In the genomic region with DNA sequence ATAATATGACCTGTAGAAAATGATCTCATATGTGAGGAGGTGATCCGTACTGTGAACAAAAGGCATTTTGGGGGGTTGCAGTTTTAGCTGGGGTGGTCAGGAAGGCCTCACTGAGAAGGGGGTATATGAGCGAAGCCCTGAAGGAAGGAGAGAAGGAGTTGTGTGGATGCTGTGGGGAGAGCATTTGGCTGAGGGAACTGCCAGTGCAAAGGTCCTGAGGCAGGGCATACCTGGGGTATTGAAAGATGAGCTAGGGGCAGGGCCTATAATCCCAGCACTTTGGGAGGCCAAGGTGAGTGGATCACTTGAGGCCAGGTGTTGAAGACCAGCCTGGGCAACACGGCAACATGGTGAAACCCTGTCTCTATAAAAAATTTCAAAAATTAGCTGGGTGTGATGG, we compare ENCODE assay signal across 22 cellular contexts. TPM values are rescaled to one million over a fixed set of nuclear protein-coding genes. Genes with fewer than 3 reads are reported as not detected.
DNase-seq lines count a peak whose midpoint lies in the region; ATAC-seq, FAIRE-seq and TF ChIP-seq lines count a peak whose summit lies in the region.
"Had no signal": no experiment of that assay in that cellular context is flagged by ENCODE, and none has a peak within 500 bp of the region (broad histone marks: within the 10 kb centered on the region; RNA-seq: fewer than 3 reads in every experiment).

No MANE protein-coding gene starts in this region.

- no peak for FAIRE-seq in K562 (lab: Jason Lieb, UNC)
- FAIRE-seq: A204.1, GM12878 had no signal

- WGBS in K562 (ENCODE audit: insufficient coverage, low coverage, missing lambda C conversion rate), result 61% methylated on average over 3 of the region's 3 CpGs
- 69 to 75% methylated on average over 3 of the region's 3 CpGs for WGBS in testis, 2 donors

- H3K4me3 ChIP-seq in Caco-2 (ENCODE audit: low read depth, low read length) (no peak overlapping the region), K562 (no peak overlapping the region), ascending aorta (no peak overlapping the region), testis (no peak overlapping the region)
- H3K4me3 ChIP-seq: BLaER1 treated with 17β-estradiol and CSF1 and Interleukin-3, amounts not matched to agents 10 nM and 100 nM; GM12878; GM23248; SJSA1 had no signal

- BruUV-seq in Caco-2 (replicated peaks; lab: Mats Ljungman, UMichigan), result no TSS peak
- no TSS peak for BruUV-seq in K562 (replicated peaks; lab: Mats Ljungman, UMichigan)

- H3K9ac ChIP-seq in K562 (ENCODE audit: insufficient read depth in 1 of 2, low read depth in 2 of 2, low read length in 2 of 2), result no peak overlapping the region
- H3K9ac ChIP-seq: BLaER1 treated with 17β-estradiol and CSF1 and Interleukin-3, amounts not matched to agents 10 nM and 100 nM; GM23248 had no signal

- H3K27me3 Mint-ChIP-seq in Caco-2 (ENCODE audit: insufficient read depth, unreplicated experiment) (peaks cover 5% of the 10 kb centered on the region), nephron progenitor cell (ENCODE audit: low read depth, poor library complexity) (peaks cover 27% of the 10 kb centered on the region)

- no peak for TF ChIP-seq EP300 in K562 (IDR thresholded peaks at IDR 0.05; ENCODE audit: low read length)

- no peak overlapping the region for H3K27ac ChIP-seq in K562 (ENCODE audit: extremely low read depth, low read depth, low read length)
- H3K27ac ChIP-seq in ascending aorta, result no peak overlapping the region
- H3K27ac ChIP-seq in testis, result no peak overlapping the region
- H3K27ac ChIP-seq: BLaER1 treated with 17β-estradiol and CSF1 and Interleukin-3, amounts not matched to agents 10 nM and 100 nM; GM23248; SJSA1 had no signal

- H3K9me3 ChIP-seq in Caco-2 (no peaks in the 10 kb centered on the region), K562 (replicated peaks; ENCODE audit: control insufficient read depth, insufficient read depth, low read depth, low read length) (no peaks in the 10 kb centered on the region), ascending aorta (no peaks in the 10 kb centered on the region), testis (no peaks in the 10 kb centered on the region)
- H3K9me3 ChIP-seq: SJSA1 had no signal

- no peak for TF ChIP-seq RAD21 in K562 (CRISPR knock-in tag; conservative IDR thresholded peaks at IDR 0.05 in 1 of 2, IDR thresholded peaks at IDR 0.05 in 1 of 2)

- intact Hi-C loops in Caco-2 (cut with micrococcal nuclease; ENCODE audit: unreplicated experiment), result no loop called here
- intact Hi-C loops in K562 (cut with micrococcal nuclease), result no loop called here
- intact Hi-C loops in ascending aorta (cut with DNase I), result no loop called here
- intact Hi-C loops in testis (cut with DNase I; ENCODE audit: low total_unique reads), result no loop called here

- no peaks in the 10 kb centered on the region for H3K79me2 ChIP-seq in K562 (ENCODE audit: control insufficient read depth, insufficient read depth, low read length)

- H3K4me1 ChIP-seq in Caco-2 (no peaks in the 10 kb centered on the region), K562 (replicated peaks in 1 of 2; ENCODE audit: control insufficient read depth in 2 of 2, insufficient read depth in 2 of 2, low read length in 2 of 2) (peaks cover 21 to 32% of the 10 kb centered on the region in 2 experiments; a peak in 4 of 5 replicates), ascending aorta (peaks cover 5 to 10% of the 10 kb centered on the region in 2 donors), testis (peaks cover 3% of the 10 kb centered on the region)

- no peaks in the 10 kb centered on the region for H3K36me3 ChIP-seq in Caco-2 (ENCODE audit: control insufficient read depth, insufficient read depth, low read length)
- H3K36me3 ChIP-seq in K562 (ENCODE audit: control insufficient read depth, insufficient read depth, low read length), result no peaks in the 10 kb centered on the region
- H3K36me3 ChIP-seq in ascending aorta, result no peaks in the 10 kb centered on the region
- no peaks in the 10 kb centered on the region for H3K36me3 ChIP-seq in testis (ENCODE audit: low read depth, missing control alignments)
- H3K36me3 ChIP-seq: BLaER1 treated with 17β-estradiol and CSF1 and Interleukin-3, amounts not matched to agents 10 nM and 100 nM; SJSA1 had no signal

- H3K4me3 Mint-ChIP-seq in Caco-2 (ENCODE audit: unreplicated experiment) (peak overlapping the region; percentile 8), nephron progenitor cell (peak overlapping the region; percentile 86)
- H3K4me3 Mint-ChIP-seq: HFFc6 had no signal

- no peak for ATAC-seq in K562
- ATAC-seq: GM12878 had no signal

- no peak for TF ChIP-seq POLR2A in K562 (conservative IDR thresholded peaks at IDR 0.05)
- no peak for TF ChIP-seq POLR2A in testis (IDR thresholded peaks at IDR 0.05)

- CTCF ChIA-PET in Caco-2 (lab: Charles Lee) (no interaction called here), K562 (lab: Yijun Ruan, JAX; ENCODE audit: low intra/inter-chr PET ratio) (no interaction called here)

- no peak overlapping the region for H3K4me2 ChIP-seq in K562 (ENCODE audit: insufficient read depth, low read length)
- H3K4me2 ChIP-seq: BLaER1 treated with 17β-estradiol and CSF1 and Interleukin-3, amounts not matched to agents 10 nM and 100 nM had no signal

- no peak overlapping the region for H2AFZ ChIP-seq in K562 (ENCODE audit: low read depth, low read length)
- H2AFZ ChIP-seq: GM23248 had no signal

- no peaks in the 10 kb centered on the region for H3K4me1 Mint-ChIP-seq in Caco-2 (ENCODE audit: low read depth, unreplicated experiment)
- H3K4me1 Mint-ChIP-seq in nephron progenitor cell, result peaks cover 57% of the 10 kb centered on the region

- H3K36me3 Mint-ChIP-seq in Caco-2 (ENCODE audit: insufficient read depth, unreplicated experiment) (no peaks in the 10 kb centered on the region), nephron progenitor cell (ENCODE audit: low read depth) (peaks cover 5% of the 10 kb centered on the region)

- no peak for TF ChIP-seq CTCF in Caco-2 (IDR thresholded peaks at IDR 0.05; ENCODE audit: insufficient read depth in 1 of 2, low read depth in 1 of 2, low read length in 1 of 2, severe bottlenecking in 1 of 2, unreplicated experiment in 1 of 2)
- no peak for TF ChIP-seq CTCF in K562 (IDR thresholded peaks at IDR 0.05 in 2 of 3, conservative IDR thresholded peaks at IDR 0.05 in 1 of 3; ENCODE audit: insufficient read depth in 2 of 3, low read depth in 1 of 3, low read length in 3 of 3)
- TF ChIP-seq CTCF in nephron progenitor cell (IDR thresholded peaks at IDR 0.05), result no peak
- TF ChIP-seq CTCF in ascending aorta (IDR thresholded peaks at IDR 0.05), result no peak
- no peak for TF ChIP-seq CTCF in testis (IDR thresholded peaks at IDR 0.05)

- no peaks in the 10 kb centered on the region for H4K20me1 ChIP-seq in K562 (replicated peaks; ENCODE audit: control insufficient read depth, insufficient read depth, low read length)

- H3K9me1 ChIP-seq in K562 (ENCODE audit: control insufficient read depth, insufficient read depth, low read length), result no peaks in the 10 kb centered on the region

- H3K27ac Mint-ChIP-seq in Caco-2 (ENCODE audit: unreplicated experiment), result no peak overlapping the region
- H3K27ac Mint-ChIP-seq in nephron progenitor cell, result peak overlapping the region; percentile 17
- H3K27ac Mint-ChIP-seq: HFFc6 had no signal

- DNase-seq in Caco-2 (no peak), K562 (ENCODE audit: extremely low read depth in 1 of 4, low spot score in 3 of 4) (no peak), nephron progenitor cell (no peak), ascending aorta (ENCODE audit: low spot score in 2 of 2) (no peak), testis (no peak), EL (no peak)
- DNase-seq: DND-41, GDM1, GM23248, HFFc6, IMR-90, Kasumi-1, MM.1S, NCI-H1092 treated with DMSO at 0.1 percent for 48 hours, NCI-H1694, NCI-H2227 treated with DMSO at 0.1 percent for 48 hours, NCI-H524 had no signal

- POLR2A ChIA-PET in Caco-2 (lab: Charles Lee), result no interaction called here
- POLR2A ChIA-PET in K562 (lab: Yijun Ruan, JAX), result interaction anchor here (0.5 to 0.9 kb wide), 2 partner anchors 29 to 81 kb away, joined by 3 read pairs; a partner anchor contains a TSS

- in situ Hi-C loops in K562 (cut with MboI), result no loop called here

- no peaks in the 10 kb centered on the region for H3K9me3 Mint-ChIP-seq in Caco-2 (ENCODE audit: unreplicated experiment)
- H3K9me3 Mint-ChIP-seq in nephron progenitor cell, result no peaks in the 10 kb centered on the region

- H3K27me3 ChIP-seq in Caco-2 (replicated peaks; ENCODE audit: control insufficient read depth, insufficient read depth, low read length), result no peaks in the 10 kb centered on the region
- H3K27me3 ChIP-seq in K562 (ENCODE audit: control insufficient read depth in 2 of 2, insufficient read depth in 2 of 2, low read length in 2 of 2), result peaks cover 4 to 19% of the 10 kb centered on the region in 2 experiments; a peak in 4 of 5 replicates
- peaks cover 16% of the 10 kb centered on the region for H3K27me3 ChIP-seq in ascending aorta
- peaks cover 3% of the 10 kb centered on the region for H3K27me3 ChIP-seq in testis

RNA-seq across cellular contexts. Expression of a gene that starts 2.5 kb away (rescaled TPM):
- total RNA-seq in Caco-2 (2022) (0.46 and 1.6 TPM in 2 replicates), K562 (2014; rRNA removed) (not detected in 2 replicates), K562 (2014; rRNA removed; fragmentation: Illumina TruSeq; extraction: Trizol) (not detected in 2 replicates), K562 (2015; rRNA removed; fragmentation: Illumina TruSeq; extraction: Trizol) (not detected in 2 replicates), K562 (2021) (0.09 and 0.20 TPM in 2 replicates), ascending aorta (not detected), testis (10 to 100 TPM in 1 of 2 donors, 1 to 10 TPM in 1; 2.5 to 10.8 TPM)
- total RNA-seq in K562 (2011; cell fraction: chromatin; rRNA removed; ENCODE audit: low replicate concordance), result 0.25 TPM in 1 of 2 replicates, not detected in the other
- total RNA-seq in K562 (2011; cell fraction: nucleolus; rRNA removed), result 0.50 TPM in 1 of 2 replicates, not detected in the other
- total RNA-seq in K562 (2011; cell fraction: nucleoplasm; rRNA removed), result 0.84 and 0.95 TPM in 2 replicates
- polyA plus RNA-seq in K562 (2011; rRNA removed) (0.15 TPM in 1 of 2 replicates, not detected in the other), K562 (2014; fragmentation: Illumina TruSeq; extraction: Trizol) (0.08 and 0.09 TPM in 2 replicates), K562 (2014; fragmentation: Nextera tagmentation; extraction: Ambion mirVana) (under 1 TPM; 0.04 to 0.06 TPM), K562 (2014; rRNA removed) (0.05 TPM in 1 of 2 replicates, not detected in the other), testis (ENCODE audit: insufficient read depth, low read depth, low replicate concordance) (19.7 TPM)
- 0.03 TPM in 1 of 2 replicates, not detected in the other for polyA plus RNA-seq in K562 (2011; cell fraction: cytosol; rRNA removed)
- 0.10 and 0.18 TPM in 2 replicates for polyA plus RNA-seq in K562 (2011; cell fraction: nucleus; rRNA removed)
- 0.06 and 0.26 TPM in 2 replicates for polyA plus RNA-seq in K562 (2012)
- polyA minus RNA-seq in K562 (2011; rRNA and poly(A)+ RNA removed), result not detected in 2 replicates
- polyA minus RNA-seq in K562 (2011; cell fraction: cytosol; rRNA and poly(A)+ RNA removed), result not detected in 2 replicates
- polyA minus RNA-seq in K562 (2011; cell fraction: nucleus; rRNA and poly(A)+ RNA removed), result not detected in 2 replicates
- total RNA-seq: GM12878, GM23248, HFFc6, HT-29, IMR-90, SJSA1 had no signal
- polyA plus RNA-seq: GM12878, GM23248, IMR-90 had no signal

RNA-seq across cellular contexts. Expression of a gene that starts 15.2 kb away (rescaled TPM):
- 2.1 and 2.8 TPM in 2 replicates for total RNA-seq in Caco-2 (2022)
- 8.1 and 8.9 TPM in 2 replicates for total RNA-seq in K562 (2011; cell fraction: chromatin; rRNA removed; ENCODE audit: low replicate concordance)
- total RNA-seq in K562 (2011; cell fraction: nucleolus; rRNA removed), result 10.8 and 12.5 TPM in 2 replicates
- 11.3 and 14.6 TPM in 2 replicates for total RNA-seq in K562 (2011; cell fraction: nucleoplasm; rRNA removed)
- total RNA-seq in K562 (2014; rRNA removed), result 4.8 and 5.1 TPM in 2 replicates
- 3.9 and 4.8 TPM in 2 replicates for total RNA-seq in K562 (2014; rRNA removed; fragmentation: Illumina TruSeq; extraction: Trizol)
- total RNA-seq in K562 (2015; rRNA removed; fragmentation: Illumina TruSeq; extraction: Trizol), result 2.9 and 3.5 TPM in 2 replicates
- total RNA-seq in K562 (2021), result 3.9 and 4.2 TPM in 2 replicates
- polyA plus RNA-seq in K562 (2011; rRNA removed), result 7.9 and 9.3 TPM in 2 replicates
- 5.2 and 12.3 TPM in 2 replicates for polyA plus RNA-seq in K562 (2011; cell fraction: cytosol; rRNA removed)
- 7.6 and 8.6 TPM in 2 replicates for polyA plus RNA-seq in K562 (2011; cell fraction: nucleus; rRNA removed)
- polyA plus RNA-seq in K562 (2012), result 5.4 and 9.1 TPM in 2 replicates
- polyA plus RNA-seq in K562 (2014; fragmentation: Illumina TruSeq; extraction: Trizol), result 2.0 and 2.8 TPM in 2 replicates
- polyA plus RNA-seq in K562 (2014; fragmentation: Nextera tagmentation; extraction: Ambion mirVana), result 1 to 10 TPM; 4.9 to 5.4 TPM
- polyA plus RNA-seq in K562 (2014; rRNA removed), result 8.8 and 9.8 TPM in 2 replicates
- polyA minus RNA-seq in K562 (2011; rRNA and poly(A)+ RNA removed), result 2.8 and 3.4 TPM in 2 replicates
- polyA minus RNA-seq in K562 (2011; cell fraction: cytosol; rRNA and poly(A)+ RNA removed), result 1.0 and 2.1 TPM in 2 replicates
- polyA minus RNA-seq in K562 (2011; cell fraction: nucleus; rRNA and poly(A)+ RNA removed), result 4.4 and 8.7 TPM in 2 replicates
- not detected for total RNA-seq in ascending aorta
- total RNA-seq in testis, result 10 to 100 TPM in 1 of 2 donors, 1 to 10 TPM in 1; 9.2 to 12.2 TPM
- polyA plus RNA-seq in testis (ENCODE audit: insufficient read depth, low read depth, low replicate concordance), result 6.6 TPM

RNA-seq across cellular contexts. Expression of a gene that starts 18.7 kb away (rescaled TPM):
- 1.7 and 2.7 TPM in 2 replicates for total RNA-seq in Caco-2 (2022)
- total RNA-seq in K562 (2011; cell fraction: chromatin; rRNA removed; ENCODE audit: low replicate concordance), result 0.56 and 1.8 TPM in 2 replicates
- total RNA-seq in K562 (2011; cell fraction: nucleolus; rRNA removed), result 2.0 and 2.5 TPM in 2 replicates
- 2.1 TPM in 2 replicates for total RNA-seq in K562 (2011; cell fraction: nucleoplasm; rRNA removed)
- 5.4 and 5.5 TPM in 2 replicates for total RNA-seq in K562 (2014; rRNA removed)
- total RNA-seq in K562 (2014; rRNA removed; fragmentation: Illumina TruSeq; extraction: Trizol), result 1.1 TPM in 2 replicates
- 0.80 and 1.1 TPM in 2 replicates for total RNA-seq in K562 (2015; rRNA removed; fragmentation: Illumina TruSeq; extraction: Trizol)
- total RNA-seq in K562 (2021), result 2.5 and 3.4 TPM in 2 replicates
- polyA plus RNA-seq in K562 (2011; rRNA removed), result 2.1 and 2.5 TPM in 2 replicates
- 3.2 and 6.3 TPM in 2 replicates for polyA plus RNA-seq in K562 (2011; cell fraction: cytosol; rRNA removed)
- 2.0 TPM in 2 replicates for polyA plus RNA-seq in K562 (2011; cell fraction: nucleus; rRNA removed)
- 1.3 and 2.0 TPM in 2 replicates for polyA plus RNA-seq in K562 (2012)
- 0.53 and 0.92 TPM in 2 replicates for polyA plus RNA-seq in K562 (2014; fragmentation: Illumina TruSeq; extraction: Trizol)
- 1 to 10 TPM in 1 of 2 experiments, under 1 TPM in 1; 0.92 to 1.2 TPM for polyA plus RNA-seq in K562 (2014; fragmentation: Nextera tagmentation; extraction: Ambion mirVana)
- polyA plus RNA-seq in K562 (2014; rRNA removed), result 5.2 and 6.3 TPM in 2 replicates
- polyA minus RNA-seq in K562 (2011; rRNA and poly(A)+ RNA removed), result 0.39 and 0.63 TPM in 2 replicates
- polyA minus RNA-seq in K562 (2011; cell fraction: cytosol; rRNA and poly(A)+ RNA removed), result 0.86 and 1.1 TPM in 2 replicates
- 0.94 and 1.4 TPM in 2 replicates for polyA minus RNA-seq in K562 (2011; cell fraction: nucleus; rRNA and poly(A)+ RNA removed)
- total RNA-seq in ascending aorta, result not detected
- 1 to 10 TPM; 4.5 to 6.5 TPM for total RNA-seq in testis
- 1.6 TPM for polyA plus RNA-seq in testis (ENCODE audit: insufficient read depth, low read depth, low replicate concordance)

RNA-seq across cellular contexts. Expression of a gene that starts 22.5 kb away (rescaled TPM):
- total RNA-seq in Caco-2 (2022), result 21.7 and 26.3 TPM in 2 replicates
- 3.2 and 4.8 TPM in 2 replicates for total RNA-seq in K562 (2011; cell fraction: chromatin; rRNA removed; ENCODE audit: low replicate concordance)
- 4.1 and 4.8 TPM in 2 replicates for total RNA-seq in K562 (2011; cell fraction: nucleolus; rRNA removed)
- 4.2 TPM in 2 replicates for total RNA-seq in K562 (2011; cell fraction: nucleoplasm; rRNA removed)
- 18.5 and 20.8 TPM in 2 replicates for total RNA-seq in K562 (2014; rRNA removed)
- 10.9 and 11.7 TPM in 2 replicates for total RNA-seq in K562 (2014; rRNA removed; fragmentation: Illumina TruSeq; extraction: Trizol)
- total RNA-seq in K562 (2015; rRNA removed; fragmentation: Illumina TruSeq; extraction: Trizol), result 9.9 and 11.3 TPM in 2 replicates
- 13.8 and 14.6 TPM in 2 replicates for total RNA-seq in K562 (2021)
- polyA plus RNA-seq in K562 (2011; rRNA removed), result 7.3 and 12.4 TPM in 2 replicates
- 4.4 and 10.2 TPM in 2 replicates for polyA plus RNA-seq in K562 (2011; cell fraction: cytosol; rRNA removed)
- polyA plus RNA-seq in K562 (2011; cell fraction: nucleus; rRNA removed), result 4.6 TPM in 2 replicates
- 11.3 and 17.7 TPM in 2 replicates for polyA plus RNA-seq in K562 (2012)
- polyA plus RNA-seq in K562 (2014; fragmentation: Illumina TruSeq; extraction: Trizol), result 8.2 and 9.6 TPM in 2 replicates
- polyA plus RNA-seq in K562 (2014; fragmentation: Nextera tagmentation; extraction: Ambion mirVana), result 1 to 10 TPM; 2.5 to 2.7 TPM
- 18.5 and 23.6 TPM in 2 replicates for polyA plus RNA-seq in K562 (2014; rRNA removed)
- polyA minus RNA-seq in K562 (2011; rRNA and poly(A)+ RNA removed), result 3.9 TPM in 2 replicates
- 4.0 and 4.4 TPM in 2 replicates for polyA minus RNA-seq in K562 (2011; cell fraction: cytosol; rRNA and poly(A)+ RNA removed)
- polyA minus RNA-seq in K562 (2011; cell fraction: nucleus; rRNA and poly(A)+ RNA removed), result 1.3 and 3.2 TPM in 2 replicates
- 11.8 TPM for total RNA-seq in ascending aorta
- 10 to 100 TPM; 23.9 to 26.7 TPM for total RNA-seq in testis
- 15.0 TPM for polyA plus RNA-seq in testis (ENCODE audit: insufficient read depth, low read depth, low replicate concordance)

RNA-seq across cellular contexts. Expression of a gene that starts 36.8 kb away (rescaled TPM):
- total RNA-seq in Caco-2 (2022), result 152 and 162 TPM in 2 replicates
- 133 and 241 TPM in 2 replicates for total RNA-seq in K562 (2011; cell fraction: chromatin; rRNA removed; ENCODE audit: low replicate concordance)
- 181 and 193 TPM in 2 replicates for total RNA-seq in K562 (2011; cell fraction: nucleolus; rRNA removed)
- 161 and 168 TPM in 2 replicates for total RNA-seq in K562 (2011; cell fraction: nucleoplasm; rRNA removed)
- 221 and 239 TPM in 2 replicates for total RNA-seq in K562 (2014; rRNA removed)
- 81.4 and 94.9 TPM in 2 replicates for total RNA-seq in K562 (2014; rRNA removed; fragmentation: Illumina TruSeq; extraction: Trizol)
- total RNA-seq in K562 (2015; rRNA removed; fragmentation: Illumina TruSeq; extraction: Trizol), result 145 and 148 TPM in 2 replicates
- 214 and 221 TPM in 2 replicates for total RNA-seq in K562 (2021)
- 166 and 170 TPM in 2 replicates for polyA plus RNA-seq in K562 (2011; rRNA removed)
- polyA plus RNA-seq in K562 (2011; cell fraction: cytosol; rRNA removed), result 245 and 333 TPM in 2 replicates
- polyA plus RNA-seq in K562 (2011; cell fraction: nucleus; rRNA removed), result 158 and 195 TPM in 2 replicates
- polyA plus RNA-seq in K562 (2012), result 135 and 190 TPM in 2 replicates
- 157 and 181 TPM in 2 replicates for polyA plus RNA-seq in K562 (2014; fragmentation: Illumina TruSeq; extraction: Trizol)
- polyA plus RNA-seq in K562 (2014; fragmentation: Nextera tagmentation; extraction: Ambion mirVana), result 10 to 100 TPM; 28.3 to 55.4 TPM
- polyA plus RNA-seq in K562 (2014; rRNA removed), result 221 and 228 TPM in 2 replicates
- polyA minus RNA-seq in K562 (2011; rRNA and poly(A)+ RNA removed), result 114 and 139 TPM in 2 replicates
- 106 and 111 TPM in 2 replicates for polyA minus RNA-seq in K562 (2011; cell fraction: cytosol; rRNA and poly(A)+ RNA removed)
- 45.2 and 70.6 TPM in 2 replicates for polyA minus RNA-seq in K562 (2011; cell fraction: nucleus; rRNA and poly(A)+ RNA removed)
- 92.0 TPM for total RNA-seq in ascending aorta
- 10 to 100 TPM; 80.6 to 96.1 TPM for total RNA-seq in testis
- polyA plus RNA-seq in testis (ENCODE audit: insufficient read depth, low read depth, low replicate concordance), result 130 TPM
